Comparison of ENCODE assay signal across 10 cellular contexts in the genomic region with DNA sequence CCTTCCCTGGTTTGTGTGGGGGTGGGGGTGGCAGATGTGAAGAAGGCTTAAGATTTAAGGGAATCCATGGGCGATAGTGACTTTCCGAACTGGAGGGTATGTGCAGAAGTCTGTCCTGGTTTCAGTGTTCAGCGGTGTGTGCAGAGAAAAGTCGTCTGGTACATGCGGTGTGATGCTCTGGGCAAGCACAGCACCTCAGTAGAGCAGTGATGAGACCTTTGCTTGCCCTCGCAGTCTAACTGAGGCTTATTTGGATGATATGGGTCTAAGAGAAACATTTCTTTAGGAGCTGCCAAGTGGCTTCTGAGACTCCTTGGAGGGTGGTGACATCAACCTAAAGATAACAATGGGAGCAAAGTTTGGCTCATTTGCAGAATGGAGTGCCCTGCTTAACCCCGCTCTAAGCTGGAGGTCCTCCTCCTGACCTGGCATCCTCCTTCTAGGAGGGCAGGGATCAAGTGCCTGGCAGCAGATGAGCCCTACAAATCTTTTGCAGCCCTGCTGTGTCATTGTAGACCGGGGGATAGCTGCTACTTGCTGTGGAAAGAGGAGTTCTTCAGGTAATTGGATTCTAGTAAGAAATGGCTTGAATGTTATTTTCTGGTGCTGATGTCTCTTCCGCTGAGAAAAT.
DNase-seq lines count a peak whose midpoint lies in the region; ATAC-seq, FAIRE-seq and TF ChIP-seq lines count a peak whose summit lies in the region.
"Had no signal": no experiment of that assay in that cellular context is flagged by ENCODE, and none has a peak within 500 bp of the region (broad histone marks: within the 10 kb centered on the region; RNA-seq: fewer than 3 reads in every experiment).

No MANE protein-coding gene starts in this region.

- TF ChIP-seq CTCF in endothelial cell of umbilical vein (IDR thresholded peaks at IDR 0.05; ENCODE audit: extremely low read depth in 1 of 2, insufficient read depth in 1 of 2, low read depth in 1 of 2, low read length in 2 of 2) (no peak), neural progenitor cell (IDR thresholded peaks at IDR 0.05) (no peak)

- ATAC-seq in GM18867 (IDR thresholded peaks at IDR 0.05; ENCODE audit: unreplicated experiment) (no peak), GM18505 (IDR thresholded peaks at IDR 0.05; ENCODE audit: unreplicated experiment) (no peak)

- CTCF ChIA-PET in endothelial cell of umbilical vein (lab: Charles Lee) = interaction anchor here (1.2 kb wide), 1 partner anchor 9 kb away, joined by 3 read pairs; no protein-coding TSS in a partner anchor

- no peaks in the 10 kb centered on the region for H3K9me3 ChIP-seq in endothelial cell of umbilical vein (replicated peaks; ENCODE audit: control insufficient read depth, insufficient read depth, low read length)
- no peaks in the 10 kb centered on the region for H3K9me3 ChIP-seq in neural progenitor cell (ENCODE audit: low read depth)

- H3K36me3 Mint-ChIP-seq in neural progenitor cell = no peaks in the 10 kb centered on the region
- no peaks in the 10 kb centered on the region for H3K36me3 Mint-ChIP-seq in activated naive CD8-positive, alpha-beta T cell treated with anti-CD3 and anti-CD28 coated beads for 36 hours

- peaks cover 2% of the 10 kb centered on the region for H3K4me1 ChIP-seq in endothelial cell of umbilical vein (ENCODE audit: control insufficient read depth, extremely low read depth, insufficient read depth, low read length)
- peaks cover 10% of the 10 kb centered on the region for H3K4me1 ChIP-seq in neural progenitor cell

- peak; percentile 17 for DNase-seq in Ammon's horn (ENCODE audit: low spot score)
- peak; percentile 20 for DNase-seq in NCI-H345 (lab: John Stamatoyannopoulos, UW)
- DNase-seq in endothelial cell of umbilical vein (ENCODE audit: low read depth, low spot score) = no peak
- peak; percentile 55 for DNase-seq in neural progenitor cell (ENCODE audit: low spot score)
- no peak for DNase-seq in cortex of kidney (lab: John Stamatoyannopoulos, UW)
- DNase-seq in activated naive CD8-positive, alpha-beta T cell treated with anti-CD3 and anti-CD28 coated beads for 36 hours = no peak
- DNase-seq: activated naive CD4-positive, alpha-beta T cell treated with Interleukin-2 at 50 U/mL for 16 hours had no signal

- POLR2A ChIA-PET in endothelial cell of umbilical vein (lab: Charles Lee) = no interaction called here

- no peak overlapping the region for H3K4me3 ChIP-seq in endothelial cell of umbilical vein (replicated peaks in 1 of 3; ENCODE audit: insufficient read depth in 1 of 3, low read depth in 1 of 3, low read length in 3 of 3)
- peak overlapping the region; percentile 69 for H3K4me3 ChIP-seq in neural progenitor cell

- H3K9me3 Mint-ChIP-seq in neural progenitor cell = no peaks in the 10 kb centered on the region
- H3K9me3 Mint-ChIP-seq in activated naive CD8-positive, alpha-beta T cell treated with anti-CD3 and anti-CD28 coated beads for 36 hours = no peaks in the 10 kb centered on the region

- no peaks in the 10 kb centered on the region for H3K36me3 ChIP-seq in endothelial cell of umbilical vein (ENCODE audit: control insufficient read depth in 2 of 2, extremely low read depth in 1 of 2, insufficient read depth in 2 of 2, low read length in 2 of 2)
- no peaks in the 10 kb centered on the region for H3K36me3 ChIP-seq in neural progenitor cell

- H3K4me1 Mint-ChIP-seq in neural progenitor cell = peaks cover 16% of the 10 kb centered on the region
- H3K4me1 Mint-ChIP-seq in activated naive CD8-positive, alpha-beta T cell treated with anti-CD3 and anti-CD28 coated beads for 36 hours = peaks cover 3% of the 10 kb centered on the region

- H3K27me3 ChIP-seq in endothelial cell of umbilical vein (ENCODE audit: control insufficient read depth in 2 of 2, insufficient read depth in 2 of 2, low read length in 2 of 2) (peaks cover 26 to 62% of the 10 kb centered on the region in 2 experiments), neural progenitor cell (peaks cover 79% of the 10 kb centered on the region)

- BruUV-seq in endothelial cell of umbilical vein (replicated peaks; lab: Mats Ljungman, UMichigan) = no TSS peak

- H3K9me1 ChIP-seq in endothelial cell of umbilical vein (replicated peaks; ENCODE audit: control insufficient read depth, extremely low read depth, insufficient read depth, low read length) = no peaks in the 10 kb centered on the region

- no peak overlapping the region for H3K27ac ChIP-seq in endothelial cell of umbilical vein (ENCODE audit: insufficient read depth, low read depth, low read length)
- H3K27ac ChIP-seq in neural progenitor cell = no peak overlapping the region

- FAIRE-seq in endothelial cell of umbilical vein (lab: Jason Lieb, UNC) = no peak

- intact Hi-C loops in endothelial cell of umbilical vein (cut with micrococcal nuclease) = no loop called here

- H3K9ac ChIP-seq in endothelial cell of umbilical vein (replicated peaks; ENCODE audit: extremely low read depth, insufficient read depth, low read length) (no peak overlapping the region), neural progenitor cell (no peak overlapping the region)

- H3K4me3 Mint-ChIP-seq in neural progenitor cell = peak overlapping the region; percentile 93
- no peak overlapping the region for H3K4me3 Mint-ChIP-seq in activated naive CD8-positive, alpha-beta T cell treated with anti-CD3 and anti-CD28 coated beads for 36 hours

- H4K20me1 ChIP-seq in endothelial cell of umbilical vein (replicated peaks; ENCODE audit: control insufficient read depth, extremely low read depth, insufficient read depth, low read length) (no peaks in the 10 kb centered on the region), neural progenitor cell (ENCODE audit: low read depth) (peaks cover 14% of the 10 kb centered on the region)

- no peaks in the 10 kb centered on the region for H3K79me2 ChIP-seq in endothelial cell of umbilical vein (ENCODE audit: control insufficient read depth, insufficient read depth, low read length)
- H3K79me2 ChIP-seq in neural progenitor cell (ENCODE audit: low read depth) = no peaks in the 10 kb centered on the region

- H3K27me3 Mint-ChIP-seq in neural progenitor cell (ENCODE audit: insufficient read depth, low read depth) = peaks cover 30% of the 10 kb centered on the region
- peaks cover 63% of the 10 kb centered on the region for H3K27me3 Mint-ChIP-seq in activated naive CD8-positive, alpha-beta T cell treated with anti-CD3 and anti-CD28 coated beads for 36 hours

- H3K4me2 ChIP-seq in endothelial cell of umbilical vein (ENCODE audit: insufficient read depth, low read length) = no peak overlapping the region
- H3K4me2 ChIP-seq in neural progenitor cell = peak overlapping the region; percentile 94

- dilution Hi-C loops in endothelial cell of umbilical vein (cut with MboI; ENCODE audit: extremely low pct_ligation_motif_present, low sequenced_read_pairs) = no loop called here

- peaks cover 27% of the 10 kb centered on the region for H3F3A ChIP-seq in neural progenitor cell (ENCODE audit: low read depth)

- TF ChIP-seq POLR2A in endothelial cell of umbilical vein (IDR thresholded peaks at IDR 0.05; ENCODE audit: low read depth, low read length) (no peak), GM18505 (IDR thresholded peaks at IDR 0.05; ENCODE audit: borderline replicate concordance, extremely low read depth, insufficient read depth, insufficient read length) (no peak)

- H2AFZ ChIP-seq in endothelial cell of umbilical vein (ENCODE audit: low read depth, low read length) = no peak overlapping the region
- peak overlapping the region; percentile 93 for H2AFZ ChIP-seq in neural progenitor cell (replicated peaks)

- H3K27ac Mint-ChIP-seq in neural progenitor cell = no peak overlapping the region
- no peak overlapping the region for H3K27ac Mint-ChIP-seq in activated naive CD8-positive, alpha-beta T cell treated with anti-CD3 and anti-CD28 coated beads for 36 hours
- H3K27ac Mint-ChIP-seq: CD14-positive monocyte had no signal

TF ChIP-seq in endothelial cell of umbilical vein, 7 proteins besides CTCF, POLR2A, EP300 and RAD21:
- peak; percentile 61 for TF ChIP-seq EZH2 (IDR thresholded peaks at IDR 0.05; ENCODE audit: borderline replicate concordance, low read depth, low read length, severe bottlenecking)
- no peak for TF ChIP-seq JUN (IDR thresholded peaks at IDR 0.05; ENCODE audit: borderline replicate concordance, insufficient read depth, insufficient read length, low read depth)
- TF ChIP-seq, protein P1, sequence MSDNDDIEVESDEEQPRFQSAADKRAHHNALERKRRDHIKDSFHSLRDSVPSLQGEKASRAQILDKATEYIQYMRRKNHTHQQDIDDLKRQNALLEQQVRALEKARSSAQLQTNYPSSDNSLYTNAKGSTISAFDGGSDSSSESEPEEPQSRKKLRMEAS (IDR thresholded peaks at IDR 0.05; ENCODE audit: insufficient read depth, insufficient read length) = no peak

Comparison
In these comparisons a context has a peak if more than half of its experiments do, and no peak if none do; other contexts are left out.
1. DNase-seq: peak in Ammon's horn (single experiment), NCI-H345 (single experiment) and neural progenitor cell (single experiment); none in endothelial cell of umbilical vein (single experiment), cortex of kidney (single experiment) and activated naive CD8-positive, alpha-beta T cell treated with anti-CD3 and anti-CD28 coated beads for 36 hours (single experiment).